In the genomic region with DNA sequence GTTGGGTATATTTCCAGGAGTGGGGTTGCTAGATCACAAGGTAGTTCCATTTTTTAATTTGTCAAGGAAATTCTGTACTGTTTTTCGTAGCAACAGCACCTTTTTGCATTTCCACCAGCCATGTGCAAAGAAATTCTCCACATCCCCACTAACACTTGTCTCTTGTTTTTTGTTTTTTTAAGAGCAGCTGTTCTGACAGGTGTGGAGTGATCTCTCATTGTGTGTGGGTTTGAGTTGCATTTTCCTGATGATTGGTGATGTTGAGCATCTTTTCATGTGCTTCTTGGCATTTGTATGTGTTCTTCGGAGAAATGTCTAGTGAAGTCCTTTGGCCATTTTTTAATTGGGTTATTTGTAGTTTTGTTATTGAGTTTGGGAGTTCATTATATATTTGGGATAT, we compare ENCODE assay signal across 20 cellular contexts.
"Had no signal": no experiment of that assay in that cellular context is flagged by ENCODE, and none has a peak within 500 bp of the region (broad histone marks: within the 10 kb centered on the region; RNA-seq: fewer than 3 reads in every experiment).

No MANE protein-coding gene starts in this region.

- H3K36me3 ChIP-seq: left ventricle myocardium inferior, lower lobe of right lung, prostate gland, right lobe of liver, thoracic aorta, transverse colon had no signal

- H3K27me3 ChIP-seq: dorsolateral prefrontal cortex, hepatocyte, right lobe of liver, transverse colon had no signal

- H3K27ac ChIP-seq: dorsolateral prefrontal cortex, hepatocyte, left ventricle myocardium inferior, lower lobe of right lung, parathyroid adenoma, prostate gland, right lobe of liver, thoracic aorta, transverse colon had no signal

- H3K79me2 ChIP-seq: hepatocyte, parathyroid adenoma had no signal

- H3K4me3 ChIP-seq: dorsolateral prefrontal cortex, hepatocyte, left ventricle myocardium inferior, lower lobe of right lung, prostate gland, right lobe of liver, thoracic aorta, transverse colon had no signal

- H2AFZ ChIP-seq: hepatocyte, parathyroid adenoma had no signal

- DNase-seq: cortex of kidney; dorsolateral prefrontal cortex; effector CD8-positive, alpha-beta T cell; foreskin melanocyte; head of caudate nucleus; kidney; left cardiac atrium; left ventricle myocardium inferior; lower lobe of right lung; naive B cell; right lobe of liver; stimulated activated CD4-positive, alpha-beta T cell treated with anti-CD3 and anti-CD28 coated beads, Interleukin-2, amount 100 ng/mL, for 24 hours; stimulated activated CD4-positive, alpha-beta T cell treated with anti-CD3 and anti-CD28 coated beads, Interleukin-4, amount 100 ng/mL, for 4 hours; stimulated activated naive B cell treated with anti-CD40 and anti-IgM and Interleukin-4, amounts not matched to agents 10 μg/mL and 1 μg/mL and 100 μg/mL, for 72 hours; stimulated activated naive CD8-positive, alpha-beta T cell treated with anti-CD3 and anti-CD28 coated beads, Interleukin-15, amount 100 ng/mL, for 72 hours; transverse colon had no signal

- H3K9me3 ChIP-seq: left ventricle myocardium inferior, lower lobe of right lung, prostate gland, right lobe of liver, thoracic aorta, transverse colon had no signal

- H3K4me1 ChIP-seq: left ventricle myocardium inferior, lower lobe of right lung, parathyroid adenoma, prostate gland, right lobe of liver, transverse colon had no signal

- H3K4me2 ChIP-seq: hepatocyte had no signal

- H3K9ac ChIP-seq: parathyroid adenoma had no signal
